16 cellular contexts compared by ENCODE assay signal in genomic region chr7:99098317-99098823, GRCh38. TPM values are rescaled to one million over a fixed set of nuclear protein-coding genes. Genes with fewer than 3 reads are reported as not detected.
DNase-seq lines count a peak whose midpoint lies in the region; ATAC-seq, FAIRE-seq and TF ChIP-seq lines count a peak whose summit lies in the region.
"Had no signal": no experiment of that assay in that cellular context is flagged by ENCODE, and none has a peak within 500 bp of the region (broad histone marks: within the 10 kb centered on the region; RNA-seq: fewer than 3 reads in every experiment).

No MANE protein-coding gene starts in this region.

- H3K27me3 Mint-ChIP-seq in Calu3 (ENCODE audit: unreplicated experiment): no peaks in the 10 kb centered on the region
- H3K27me3 Mint-ChIP-seq: activated T-cell treated with anti-CD3 and anti-CD28 coated beads, Interleukin-2, amount 50 U/mL, for 24 hours had no signal

- H3K4me3 ChIP-seq in body of pancreas: no peak overlapping the region
- peak overlapping the region; percentile 17; the same call in 1 of the 2 replicates for H3K4me3 ChIP-seq in iPS-20b (ENCODE audit: low read length)
- H3K4me3 ChIP-seq in gastrocnemius medialis: no peak overlapping the region
- H3K4me3 ChIP-seq: psoas muscle had no signal

- DNase-seq in Calu3 (no peak), body of pancreas (no peak), gastrocnemius medialis (no peak), cerebellum (ENCODE audit: low spot score) (no peak), HUDEP-2 (lab: John Stamatoyannopoulos, UW; ENCODE audit: unreplicated experiment in 76 of 76) (no peak), D721Med (ENCODE audit: insufficient read length, low spot score) (no peak)
- DNase-seq: activated T-cell treated with anti-CD3 and anti-CD28 coated beads, Interleukin-2, amount 50 U/mL, for 24 hours; effector CD4-positive, alpha-beta T cell; MV-4-11; NCI-H2171 treated with DMSO at 0.1 percent for 48 hours; psoas muscle; SHP77 had no signal

- TF ChIP-seq CTCF in Calu3 (IDR thresholded peaks at IDR 0.05; ENCODE audit: unreplicated experiment) (no peak), body of pancreas (IDR thresholded peaks at IDR 0.05) (no peak), gastrocnemius medialis (IDR thresholded peaks at IDR 0.05 in 4 of 5, conservative IDR thresholded peaks at IDR 0.05 in 1 of 5) (no peak), D721Med (IDR thresholded peaks at IDR 0.05; ENCODE audit: insufficient read depth, missing control alignments) (no peak)

- in situ Hi-C loops in gastrocnemius medialis (cut with MboI; ENCODE audit: low sequenced_read_pairs in 4 of 4): no loop called here

- peaks cover 4% of the 10 kb centered on the region for H3K36me3 Mint-ChIP-seq in Calu3 (ENCODE audit: insufficient read depth, unreplicated experiment)

- TF ChIP-seq POLR2A in body of pancreas (IDR thresholded peaks at IDR 0.05) (no peak), gastrocnemius medialis (IDR thresholded peaks at IDR 0.05) (no peak)

- CTCF ChIA-PET in Calu3 (lab: Charles Lee): interaction anchor here (0.8 to 1.0 kb wide), 2 partner anchors 11 to 35 kb away, joined by 3 read pairs; no protein-coding TSS in a partner anchor

- no peaks in the 10 kb centered on the region for H3K9me3 Mint-ChIP-seq in Calu3 (ENCODE audit: low read depth, unreplicated experiment)

- intact Hi-C loops in Calu3 (cut with micrococcal nuclease; ENCODE audit: unreplicated experiment): loop anchor here (5.0 kb wide), 2 partner anchors 34 to 46 kb away; no protein-coding TSS in a partner anchor
- intact Hi-C loops in body of pancreas (cut with DNase I): no loop called here
- intact Hi-C loops in gastrocnemius medialis (cut with DNase I; ENCODE audit: low total_unique reads): no loop called here

- no peaks in the 10 kb centered on the region for H3K36me3 ChIP-seq in body of pancreas (replicated peaks in 1 of 2; ENCODE audit: insufficient read depth in 1 of 2, low read depth in 2 of 2)
- no peaks in the 10 kb centered on the region for H3K36me3 ChIP-seq in iPS-20b (ENCODE audit: insufficient read depth, low read depth, low read length)
- no peaks in the 10 kb centered on the region for H3K36me3 ChIP-seq in gastrocnemius medialis

- H3K4me3 Mint-ChIP-seq in Calu3 (ENCODE audit: low read depth, unreplicated experiment): peak overlapping the region; percentile 11
- H3K4me3 Mint-ChIP-seq: activated T-cell treated with anti-CD3 and anti-CD28 coated beads, Interleukin-2, amount 50 U/mL, for 24 hours had no signal

- H3K9me3 ChIP-seq in body of pancreas: no peaks in the 10 kb centered on the region
- H3K9me3 ChIP-seq in iPS-20b (ENCODE audit: insufficient read depth, low read depth, low read length): no peaks in the 10 kb centered on the region
- no peaks in the 10 kb centered on the region for H3K9me3 ChIP-seq in gastrocnemius medialis

- H3K4me1 ChIP-seq in body of pancreas (peaks cover 64% of the 10 kb centered on the region), iPS-20b (ENCODE audit: insufficient read depth, low read length) (peaks cover 20% of the 10 kb centered on the region), gastrocnemius medialis (peaks cover 30 to 51% of the 10 kb centered on the region in 2 donors)

- H3K27ac Mint-ChIP-seq in Calu3 (ENCODE audit: unreplicated experiment): peak overlapping the region; percentile 2
- H3K27ac Mint-ChIP-seq: activated T-cell treated with anti-CD3 and anti-CD28 coated beads, Interleukin-2, amount 50 U/mL, for 24 hours had no signal

- 23 to 31% methylated on average over 3 of the region's 3 CpGs for WGBS in body of pancreas, 2 donors

- peak overlapping the region; percentile 73 to 97 (median 93) for H3K27ac ChIP-seq in body of pancreas
- H3K27ac ChIP-seq in iPS-20b (ENCODE audit: low read length): no peak overlapping the region
- peak overlapping the region; percentile 50 to 71 (median 63) for H3K27ac ChIP-seq in gastrocnemius medialis

- ATAC-seq in body of pancreas (no peak), gastrocnemius medialis (no peak), HG03108 (IDR thresholded peaks at IDR 0.05; ENCODE audit: unreplicated experiment) (no peak)

- no peak for FAIRE-seq in D721Med (lab: Jason Lieb, UNC)
- FAIRE-seq: astrocyte, urothelium cell line had no signal

- H3K27me3 ChIP-seq in body of pancreas (no peaks in the 10 kb centered on the region), iPS-20b (ENCODE audit: insufficient read depth, low read length) (no peaks in the 10 kb centered on the region), gastrocnemius medialis (no peaks in the 10 kb centered on the region)

- no TSS peak for BruUV-seq in Calu3 (replicated peaks; lab: Mats Ljungman, UMichigan)

- H3K4me1 Mint-ChIP-seq in Calu3 (ENCODE audit: low read depth, unreplicated experiment): peaks cover 23% of the 10 kb centered on the region

- H3K9ac ChIP-seq in iPS-20b (ENCODE audit: low read depth, low read length): no peak overlapping the region

RNA-seq across cellular contexts. Expression of gene SMURF1, which starts 45.5 kb away (rescaled TPM):
- 28.2 and 29.7 TPM in 2 replicates for total RNA-seq in Calu3 (2022)
- total RNA-seq in body of pancreas: 10 to 100 TPM; 16.9 to 31.3 TPM
- 10 to 100 TPM; 15.4 to 44.8 (median 18.3) TPM for total RNA-seq in gastrocnemius medialis
- 19.4 TPM for total RNA-seq in cerebellum
